1 cellular context compared by ENCODE assay signal in genomic region chr6:41768545-41769308, GRCh38.
A peak's percentile ranks its signal among the peaks of the same experiment; 100 is the strongest.
TF ChIP-seq lines count a peak whose summit lies in the region.

No MANE protein-coding gene starts in this region.

TF ChIP-seq in HepG2, 621 proteins besides CTCF, POLR2A, EP300 and RAD21 (continues in another document):
- TF ChIP-seq THAP7 (CRISPR knock-in tag; IDR thresholded peaks at IDR 0.05) (no peak), THAP9 (CRISPR knock-in tag; IDR thresholded peaks at IDR 0.05; ENCODE audit: borderline replicate concordance) (no peak), POGZ (CRISPR knock-in tag; IDR thresholded peaks at IDR 0.05) (no peak), REL (CRISPR knock-in tag; conservative IDR thresholded peaks at IDR 0.05) (no peak), ZNF333 (CRISPR knock-in tag; IDR thresholded peaks at IDR 0.05; ENCODE audit: borderline replicate concordance) (no peak), ELF4 (CRISPR knock-in tag; IDR thresholded peaks at IDR 0.05; ENCODE audit: borderline replicate concordance) (no peak), ZNF430 (CRISPR knock-in tag; IDR thresholded peaks at IDR 0.05) (no peak), ZNF335 (CRISPR knock-in tag; IDR thresholded peaks at IDR 0.05) (no peak), HNF4A (CRISPR knock-in tag; IDR thresholded peaks at IDR 0.05) (peak; percentile 82), DPF2 (CRISPR knock-in tag; IDR thresholded peaks at IDR 0.05; ENCODE audit: borderline replicate concordance, low read depth) (no peak), NR3C1 (CRISPR knock-in tag; IDR thresholded peaks at IDR 0.05) (no peak), ZNF615 (CRISPR knock-in tag; IDR thresholded peaks at IDR 0.05; ENCODE audit: borderline replicate concordance) (no peak), MEIS1 (CRISPR knock-in tag; IDR thresholded peaks at IDR 0.05; ENCODE audit: borderline replicate concordance) (no peak), PHF8 (CRISPR knock-in tag; IDR thresholded peaks at IDR 0.05) (no peak), SALL2 (CRISPR knock-in tag; IDR thresholded peaks at IDR 0.05) (peak; percentile 68; the same call in 1 of the 2 replicates), RORA (CRISPR knock-in tag; IDR thresholded peaks at IDR 0.05) (no peak), ZNF629 (CRISPR knock-in tag; conservative IDR thresholded peaks at IDR 0.05) (peak; percentile 75), ZNF510 (CRISPR knock-in tag; IDR thresholded peaks at IDR 0.05; ENCODE audit: low read depth) (no peak), ZNF136 (CRISPR knock-in tag; IDR thresholded peaks at IDR 0.05; ENCODE audit: low read depth) (no peak), ESRRA (CRISPR knock-in tag; IDR thresholded peaks at IDR 0.05; ENCODE audit: low read depth) (no peak), UBTF (CRISPR knock-in tag; IDR thresholded peaks at IDR 0.05) (no peak), TRIM24 (CRISPR knock-in tag; IDR thresholded peaks at IDR 0.05) (no peak), ZFP82 (CRISPR knock-in tag; IDR thresholded peaks at IDR 0.05; ENCODE audit: borderline replicate concordance) (no peak), ZFP36 (IDR thresholded peaks at IDR 0.05; ENCODE audit: borderline replicate concordance, low read depth, low read length, partially characterized antibody) (no peak), ZFYVE20 (CRISPR knock-in tag; IDR thresholded peaks at IDR 0.05; ENCODE audit: borderline replicate concordance, low read depth) (no peak), ZNF350 (CRISPR knock-in tag; IDR thresholded peaks at IDR 0.05; ENCODE audit: borderline replicate concordance, low read depth) (no peak), ZNF780A (CRISPR knock-in tag; IDR thresholded peaks at IDR 0.05) (no peak), SP5 (CRISPR knock-in tag; IDR thresholded peaks at IDR 0.05; ENCODE audit: borderline replicate concordance, low read depth) (no peak), GPN1 (CRISPR knock-in tag; IDR thresholded peaks at IDR 0.05; ENCODE audit: borderline replicate concordance) (no peak), RBFOX2 (IDR thresholded peaks at IDR 0.05; ENCODE audit: low read depth, low read length) (0 out of 2 replicates have a peak, but pooled peaks have one; percentile 26), ZNF383 (CRISPR knock-in tag; IDR thresholded peaks at IDR 0.05; ENCODE audit: borderline replicate concordance) (no peak), RARA (CRISPR knock-in tag; IDR thresholded peaks at IDR 0.05) (no peak; the same call in 1 of the 2 replicates), ZBTB7A (CRISPR knock-in tag; IDR thresholded peaks at IDR 0.05) (peak; percentile 37; the same call in 1 of the 2 replicates), ZNF879 (CRISPR knock-in tag; IDR thresholded peaks at IDR 0.05) (no peak), MEF2D (CRISPR knock-in tag; IDR thresholded peaks at IDR 0.05) (no peak; the same call in 1 of the 2 replicates), ZFP37 (CRISPR knock-in tag; IDR thresholded peaks at IDR 0.05; ENCODE audit: borderline replicate concordance) (0 out of 2 replicates have a peak, but pooled peaks have one; percentile 52), GLI4 (CRISPR knock-in tag; IDR thresholded peaks at IDR 0.05; ENCODE audit: borderline replicate concordance) (no peak), HMG20B (CRISPR knock-in tag; conservative IDR thresholded peaks at IDR 0.05) (no peak), NFRKB (IDR thresholded peaks at IDR 0.05) (no peak), ZBTB44 (CRISPR knock-in tag; IDR thresholded peaks at IDR 0.05) (no peak), NFE2L1 (CRISPR knock-in tag; IDR thresholded peaks at IDR 0.05; ENCODE audit: borderline replicate concordance) (no peak), TOPORS (CRISPR knock-in tag; IDR thresholded peaks at IDR 0.05) (no peak), ZNF12 (CRISPR knock-in tag; IDR thresholded peaks at IDR 0.05) (no peak), ZNF253 (CRISPR knock-in tag; IDR thresholded peaks at IDR 0.05; ENCODE audit: borderline replicate concordance) (no peak), ZNF83 (CRISPR knock-in tag; IDR thresholded peaks at IDR 0.05; ENCODE audit: borderline replicate concordance) (no peak), ZNF737 (CRISPR knock-in tag; IDR thresholded peaks at IDR 0.05; ENCODE audit: borderline replicate concordance) (no peak), CBX2 (IDR thresholded peaks at IDR 0.05; ENCODE audit: low read depth, low read length) (no peak), CBX2 (CRISPR knock-in tag; IDR thresholded peaks at IDR 0.05; ENCODE audit: low read depth) (no peak; the same call in 1 of the 2 replicates), ZUFSP (CRISPR knock-in tag; IDR thresholded peaks at IDR 0.05; ENCODE audit: borderline replicate concordance) (no peak), RXRB (CRISPR knock-in tag; IDR thresholded peaks at IDR 0.05; ENCODE audit: borderline replicate concordance) (peak; percentile 14; the same call in 1 of the 2 replicates), ZNF496 (CRISPR knock-in tag; IDR thresholded peaks at IDR 0.05; ENCODE audit: insufficient replicate concordance) (no peak), ZNF569 (CRISPR knock-in tag; IDR thresholded peaks at IDR 0.05; ENCODE audit: borderline replicate concordance) (no peak), ZNF143 (CRISPR knock-in tag; IDR thresholded peaks at IDR 0.05) (no peak; the same call in 1 of the 2 replicates), ZNF446 (CRISPR knock-in tag; IDR thresholded peaks at IDR 0.05) (no peak), ELK4 (CRISPR knock-in tag; IDR thresholded peaks at IDR 0.05; ENCODE audit: borderline replicate concordance) (no peak), ZNF841 (CRISPR knock-in tag; IDR thresholded peaks at IDR 0.05; ENCODE audit: borderline replicate concordance) (no peak), ZHX1 (CRISPR knock-in tag; IDR thresholded peaks at IDR 0.05; ENCODE audit: low read depth) (no peak), ZNF749 (CRISPR knock-in tag; IDR thresholded peaks at IDR 0.05; ENCODE audit: borderline replicate concordance) (no peak), BORCS8-MEF2B (CRISPR knock-in tag; IDR thresholded peaks at IDR 0.05) (peak; percentile 35; the same call in 1 of the 2 replicates), THYN1 (CRISPR knock-in tag; IDR thresholded peaks at IDR 0.05; ENCODE audit: borderline replicate concordance, low read depth) (no peak), MED13 (CRISPR knock-in tag; IDR thresholded peaks at IDR 0.05) (peak; percentile 46; the same call in 1 of the 2 replicates), HOXA9 (CRISPR knock-in tag; IDR thresholded peaks at IDR 0.05; ENCODE audit: borderline replicate concordance) (no peak), ZNF768 (CRISPR knock-in tag; IDR thresholded peaks at IDR 0.05) (peak; percentile 97), ZNF552 (CRISPR knock-in tag; IDR thresholded peaks at IDR 0.05; ENCODE audit: borderline replicate concordance) (no peak), ZBTB8A (CRISPR knock-in tag; IDR thresholded peaks at IDR 0.05; ENCODE audit: borderline replicate concordance, low read depth) (no peak)
